ENCODE assay signal across 8 cellular contexts in the genomic region with DNA sequence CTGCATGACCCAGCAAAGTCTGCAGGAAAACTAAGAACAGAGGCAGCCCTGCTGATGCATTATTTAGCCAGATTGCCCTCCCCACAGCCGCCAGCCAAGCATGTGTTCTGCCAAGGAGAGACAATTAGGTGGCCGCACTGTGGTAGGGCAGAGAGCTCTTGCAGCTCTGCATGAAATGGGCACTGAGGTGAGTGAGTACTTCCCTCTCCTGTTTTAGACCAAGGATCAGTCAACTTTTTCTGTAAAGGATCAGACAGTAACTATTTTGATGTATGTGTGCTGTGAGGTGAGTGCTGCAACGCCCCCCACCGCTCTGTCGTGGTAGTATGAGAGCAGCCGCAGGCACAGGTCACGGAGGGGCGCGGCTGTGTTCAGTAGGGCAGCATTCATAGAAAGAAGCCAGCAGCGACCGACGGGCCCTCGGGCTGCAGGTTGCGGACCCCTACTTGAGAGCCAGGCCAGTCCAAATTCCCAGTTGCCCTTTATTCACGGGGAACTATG. TPM values are rescaled to one million over a fixed set of nuclear protein-coding genes. Genes with fewer than 3 reads are reported as not detected.
DNase-seq lines count a peak whose midpoint lies in the region; TF ChIP-seq lines count a peak whose summit lies in the region.

No MANE protein-coding gene starts in this region.

- no peaks in the 10 kb centered on the region for H3K9me3 ChIP-seq in parathyroid adenoma (ENCODE audit: control insufficient read depth, low read length)

- no peaks in the 10 kb centered on the region for H3K79me2 ChIP-seq in parathyroid adenoma

- H3K27ac ChIP-seq in VCaP (peak overlapping the region; percentile 84), parathyroid adenoma (peak overlapping the region; percentile 58)

- no peak for DNase-seq in BJ (ENCODE audit: low read depth)
- DNase-seq in head of caudate nucleus: peak in 38 of 42 donors; percentile 18 to 79 (median 48)
- no peak for DNase-seq in epidermal melanocyte (ENCODE audit: insufficient read length, low spot score)
- DNase-seq in germinal center (ENCODE audit: low spot score): no peak
- DNase-seq in middle frontal gyrus (ENCODE audit: extremely low spot score, low spot score): no peak
- no peak for DNase-seq in NCI-H526 treated with DMSO at 0.1 percent for 48 hours (lab: John Stamatoyannopoulos, UW)

- H3K36me3 ChIP-seq in BJ (ENCODE audit: control insufficient read depth, insufficient read depth, low read length) (no peaks in the 10 kb centered on the region), parathyroid adenoma (ENCODE audit: control insufficient read depth, insufficient read depth, low read length) (no peaks in the 10 kb centered on the region)

- peak; percentile 54 for TF ChIP-seq CTCF in BJ (IDR thresholded peaks at IDR 0.05; ENCODE audit: insufficient read depth, low read depth, low read length)
- no peak for TF ChIP-seq CTCF in VCaP (conservative IDR thresholded peaks at IDR 0.05)
- no peak for TF ChIP-seq CTCF in parathyroid adenoma (IDR thresholded peaks at IDR 0.05)

- H3K9ac ChIP-seq in parathyroid adenoma: no peak overlapping the region

- H3K4me2 ChIP-seq in parathyroid adenoma (ENCODE audit: low read length): peak overlapping the region; percentile 7

- CTCF ChIA-PET in BJ (lab: Yijun Ruan, JAX): interaction anchor here (0.6 to 2.5 kb wide), 8 partner anchors 9 to 153 kb away, joined by 3 to 15 read pairs (median 4); no protein-coding TSS in a partner anchor

- POLR2A ChIA-PET in BJ (lab: Charles Lee): interaction anchor here (0.9 to 1.0 kb wide), 3 partner anchors 16 to 75 kb away, joined by 4 to 5 read pairs (median 4); no protein-coding TSS in a partner anchor

- H3K4me1 ChIP-seq in parathyroid adenoma: peaks cover 2% of the 10 kb centered on the region

- intact Hi-C loops in head of caudate nucleus (cut with DNase I): loop anchor here (10.0 kb wide), 1 partner anchor 71 kb away; the partner anchor contains the start of gene PXDC1

- peak overlapping the region; percentile 13; the same call in 1 of the 2 replicates for H3K4me3 ChIP-seq in BJ (ENCODE audit: low read depth, low read length)
- no peak overlapping the region for H3K4me3 ChIP-seq in parathyroid adenoma (ENCODE audit: low read depth, low read length)

- H3K27me3 ChIP-seq in BJ (ENCODE audit: control insufficient read depth, insufficient read depth, low read length): no peaks in the 10 kb centered on the region
- H3K27me3 ChIP-seq in parathyroid adenoma (ENCODE audit: control insufficient read depth, insufficient read depth, low read length): no peaks in the 10 kb centered on the region

- peak overlapping the region; percentile 84 for H2AFZ ChIP-seq in parathyroid adenoma

RNA-seq across cellular contexts. Expression of gene FAM50B, which starts 23.8 kb away (rescaled TPM):
- 9.0 and 9.9 TPM in 2 replicates for polyA plus RNA-seq in BJ (2011; rRNA removed)
- polyA minus RNA-seq in BJ (2011; rRNA and poly(A)+ RNA removed): 2.6 and 3.6 TPM in 2 replicates

Comparison
In these comparisons a context has a peak if more than half of its experiments do, and no peak if none do; other contexts are left out.
1. DNase-seq: peak in head of caudate nucleus (38 of 42); none in BJ (single experiment), epidermal melanocyte (single experiment), germinal center (single experiment), middle frontal gyrus (single experiment) and NCI-H526 treated with DMSO at 0.1 percent for 48 hours (single experiment).